Comparison of ENCODE assay signal across 19 cellular contexts in genomic region chr11:11395126-11395525, GRCh38. TPM values are rescaled to one million over a fixed set of nuclear protein-coding genes. Genes with fewer than 3 reads are reported as not detected.
DNase-seq lines count a peak whose midpoint lies in the region; ATAC-seq, FAIRE-seq and TF ChIP-seq lines count a peak whose summit lies in the region.
"Had no signal": no experiment of that assay in that cellular context is flagged by ENCODE, and none has a peak within 500 bp of the region (broad histone marks: within the 10 kb centered on the region; RNA-seq: fewer than 3 reads in every experiment).

No MANE protein-coding gene starts in this region.

- no peak overlapping the region for H2AFZ ChIP-seq in astrocyte (ENCODE audit: low read depth, low read length)
- H2AFZ ChIP-seq: GM23338 had no signal

- peak overlapping the region; percentile 99 for H3K27ac Mint-ChIP-seq in HFFc6
- peak overlapping the region; percentile 97 for H3K27ac Mint-ChIP-seq in astrocyte (ENCODE audit: unreplicated experiment)
- peak overlapping the region; percentile 39 for H3K27ac Mint-ChIP-seq in chondrocyte (ENCODE audit: unreplicated experiment)
- no peak overlapping the region for H3K27ac Mint-ChIP-seq in activated T-cell treated with anti-CD3 and anti-CD28 coated beads, Interleukin-2, amount 50 U/mL, for 24 hours
- no peak overlapping the region for H3K27ac Mint-ChIP-seq in WTC11
- H3K27ac Mint-ChIP-seq: CD4-positive, alpha-beta memory T cell; GM23338 had no signal

- H3K9me3 ChIP-seq in astrocyte (ENCODE audit: insufficient read depth, low read depth, low read length), result no peaks in the 10 kb centered on the region
- H3K9me3 ChIP-seq: HAP-1 had no signal

- H3K27ac ChIP-seq in astrocyte (ENCODE audit: low read depth, low read length) (no peak overlapping the region), temporal lobe (ENCODE audit: low read depth, low read length) (peak overlapping the region; percentile 45)

- FAIRE-seq in astrocyte (lab: Jason Lieb, UNC), result no peak
- FAIRE-seq: GM12891, GM18507, H54 had no signal

- H3K4me1 Mint-ChIP-seq in HFFc6 (ENCODE audit: low read depth) (peaks cover 63% of the 10 kb centered on the region), astrocyte (ENCODE audit: low read depth, unreplicated experiment) (peaks cover 17% of the 10 kb centered on the region), chondrocyte (ENCODE audit: low read depth) (peaks cover 27% of the 10 kb centered on the region), WTC11 (peaks cover 5% of the 10 kb centered on the region)
- H3K4me1 Mint-ChIP-seq in activated T-cell treated with anti-CD3 and anti-CD28 coated beads, Interleukin-2, amount 50 U/mL, for 24 hours (ENCODE audit: low read depth), result no peaks in the 10 kb centered on the region
- H3K4me1 Mint-ChIP-seq: CD4-positive, alpha-beta memory T cell had no signal

- H3K4me1 ChIP-seq in astrocyte (ENCODE audit: insufficient read depth, low read length), result peaks cover 25% of the 10 kb centered on the region
- H3K4me1 ChIP-seq: HAP-1 had no signal

- H3K27me3 Mint-ChIP-seq in HFFc6 (ENCODE audit: insufficient read depth) (peaks cover 1% of the 10 kb centered on the region; the same call in 1 of the 2 replicates), astrocyte (ENCODE audit: low read depth, unreplicated experiment) (peaks cover 23% of the 10 kb centered on the region), chondrocyte (ENCODE audit: low read depth) (peaks cover 2% of the 10 kb centered on the region), WTC11 (ENCODE audit: low read depth) (no peaks in the 10 kb centered on the region)
- H3K27me3 Mint-ChIP-seq in activated T-cell treated with anti-CD3 and anti-CD28 coated beads, Interleukin-2, amount 50 U/mL, for 24 hours, result peaks cover 5% of the 10 kb centered on the region

- H3K9me3 Mint-ChIP-seq in HFFc6, result no peaks in the 10 kb centered on the region
- H3K9me3 Mint-ChIP-seq in astrocyte (ENCODE audit: unreplicated experiment), result peaks cover 2% of the 10 kb centered on the region
- H3K9me3 Mint-ChIP-seq in chondrocyte (ENCODE audit: low read depth), result no peaks in the 10 kb centered on the region
- H3K9me3 Mint-ChIP-seq in activated T-cell treated with anti-CD3 and anti-CD28 coated beads, Interleukin-2, amount 50 U/mL, for 24 hours, result no peaks in the 10 kb centered on the region
- H3K9me3 Mint-ChIP-seq in WTC11, result no peaks in the 10 kb centered on the region
- H3K9me3 Mint-ChIP-seq: GM23338 had no signal

- POLR2A ChIA-PET in WTC11 (lab: Charles Lee), result no interaction called here

- TF ChIP-seq CTCF in HFFc6 (IDR thresholded peaks at IDR 0.05), result no peak
- no peak for TF ChIP-seq CTCF in astrocyte (IDR thresholded peaks at IDR 0.05; ENCODE audit: insufficient read depth, low read depth, low read length)
- TF ChIP-seq CTCF in chondrocyte (IDR thresholded peaks at IDR 0.05), result no peak
- no peak for TF ChIP-seq CTCF in WTC11 (IDR thresholded peaks at IDR 0.05)

- ATAC-seq in left colon (no peak), WTC11 (no peak)
- ATAC-seq: GM23338 had no signal

- CTCF ChIA-PET in WTC11 (lab: Charles Lee), result no interaction called here

- H3K4me2 ChIP-seq in astrocyte (ENCODE audit: low read length), result no peak overlapping the region
- H3K4me2 ChIP-seq: GM23338 had no signal

- no peaks in the 10 kb centered on the region for H4K20me1 ChIP-seq in astrocyte (ENCODE audit: insufficient read depth, low read length)

- intact Hi-C loops in left colon (cut with DNase I, micrococcal nuclease), result no loop called here

- no peak overlapping the region for H3K4me3 ChIP-seq in astrocyte (ENCODE audit: insufficient read depth, low read depth, low read length)
- H3K4me3 ChIP-seq: GM23338, HAP-1 had no signal

- no peaks in the 10 kb centered on the region for H3K36me3 ChIP-seq in astrocyte (ENCODE audit: insufficient read depth, low read length)
- H3K36me3 ChIP-seq: HAP-1 had no signal

- no peak for DNase-seq in HFFc6
- DNase-seq in astrocyte (ENCODE audit: low read depth), result no peak
- DNase-seq in chondrocyte (ENCODE audit: low spot score), result no peak
- DNase-seq in left colon, result no peak
- DNase-seq in putamen (ENCODE audit: low spot score), result no peak
- no peak for DNase-seq in activated T-cell treated with anti-CD3 and anti-CD28 coated beads, Interleukin-2, amount 50 U/mL, for 24 hours
- DNase-seq in WTC11 (ENCODE audit: low spot score), result no peak
- DNase-seq: Calu3; CD4-positive, alpha-beta memory T cell; COR-L47; DMS79; EL; GF-D8 had no signal

- H3K9ac ChIP-seq in astrocyte (ENCODE audit: low read length), result no peak overlapping the region

- H3K79me2 ChIP-seq in astrocyte (ENCODE audit: insufficient read depth, low read length), result no peaks in the 10 kb centered on the region

- H3K4me3 Mint-ChIP-seq in HFFc6 (no peak overlapping the region), astrocyte (ENCODE audit: unreplicated experiment) (no peak overlapping the region), chondrocyte (ENCODE audit: unreplicated experiment) (no peak overlapping the region), WTC11 (no peak overlapping the region)
- H3K4me3 Mint-ChIP-seq in activated T-cell treated with anti-CD3 and anti-CD28 coated beads, Interleukin-2, amount 50 U/mL, for 24 hours, result no peak overlapping the region
- H3K4me3 Mint-ChIP-seq: CD4-positive, alpha-beta memory T cell; GM23338 had no signal

- peaks cover 6% of the 10 kb centered on the region; the same call in 1 of the 2 replicates for H3K36me3 Mint-ChIP-seq in HFFc6 (ENCODE audit: low read depth)
- H3K36me3 Mint-ChIP-seq in astrocyte (ENCODE audit: low read depth, unreplicated experiment), result peaks cover 2% of the 10 kb centered on the region
- H3K36me3 Mint-ChIP-seq in chondrocyte (ENCODE audit: low read depth), result peaks cover 4% of the 10 kb centered on the region
- no peaks in the 10 kb centered on the region for H3K36me3 Mint-ChIP-seq in activated T-cell treated with anti-CD3 and anti-CD28 coated beads, Interleukin-2, amount 50 U/mL, for 24 hours (ENCODE audit: low read depth)
- no peaks in the 10 kb centered on the region for H3K36me3 Mint-ChIP-seq in WTC11
- H3K36me3 Mint-ChIP-seq: CD4-positive, alpha-beta memory T cell had no signal

- peaks cover 9% of the 10 kb centered on the region for H3K27me3 ChIP-seq in astrocyte (ENCODE audit: insufficient read depth, low read length)

TF ChIP-seq in WTC11, 78 proteins besides CTCF, POLR2A, EP300 and RAD21:
- no peak for TF ChIP-seq NFATC4 (CRISPR knock-in tag; IDR thresholded peaks at IDR 0.05)
- TF ChIP-seq FOXJ3 (CRISPR knock-in tag; IDR thresholded peaks at IDR 0.05; ENCODE audit: borderline replicate concordance), result no peak
- TF ChIP-seq MLX (CRISPR knock-in tag; IDR thresholded peaks at IDR 0.05), result no peak
- no peak for TF ChIP-seq EMX1 (CRISPR knock-in tag; IDR thresholded peaks at IDR 0.05)
- no peak for TF ChIP-seq NR1H2 (CRISPR knock-in tag; IDR thresholded peaks at IDR 0.05)

RNA-seq across cellular contexts. Expression of gene CSNK2A3, which starts 42.1 kb away (rescaled TPM):
- 1 to 10 TPM; 1.2 to 3.6 (median 2.0) TPM for total RNA-seq in HFFc6 (2021; fragmentation: NEBNext Ultra II Directional; extraction: Animal tissue kit (Norgen Biotek cat#: 25700))
- 1.7 and 2.7 TPM in 2 replicates for total RNA-seq in astrocyte
- total RNA-seq in chondrocyte, result 1.2 to 3.5 TPM (median 2.7 TPM) in 3 replicates
- total RNA-seq in temporal lobe, result 2.5 TPM
- 1 to 10 TPM in 1 of 2 donors, under 1 TPM in 1; 0.59 to 1.5 TPM for total RNA-seq in left colon
- 0.96 to 1.4 TPM (median 1.1 TPM) in 3 replicates for total RNA-seq in WTC11 (2021)

Comparison
In these comparisons a context has a peak if more than half of its experiments do, and no peak if none do; other contexts are left out.
1. H3K27ac Mint-ChIP-seq: peak in HFFc6 (single experiment), astrocyte (single experiment) and chondrocyte (single experiment); none in activated T-cell treated with anti-CD3 and anti-CD28 coated beads, Interleukin-2, amount 50 U/mL, for 24 hours (single experiment) and WTC11 (single experiment).